In genomic region chr5:141359790-141360426, GRCh38 we compare ENCODE assay signal across 8 cellular contexts. TPM values are rescaled to one million over a fixed set of nuclear protein-coding genes. Genes with fewer than 3 reads are reported as not detected.
DNase-seq lines count a peak whose midpoint lies in the region; FAIRE-seq and TF ChIP-seq lines count a peak whose summit lies in the region.

PCDHGB2 (plus strand) TSS chr5:141359994; CDS start chr5:141360136, 142 bp downstream.

- FAIRE-seq in G401.6 (lab: Jason Lieb, UNC): peak; percentile 47
- FAIRE-seq in H1 (lab: Jason Lieb, UNC): peak; percentile 78

- no peak for TF ChIP-seq EP300 in H1 (IDR thresholded peaks at IDR 0.05; ENCODE audit: borderline replicate concordance in 1 of 2, low read depth in 2 of 2, low read length in 2 of 2)

- H4K20me1 ChIP-seq in PC-9 (ENCODE audit: insufficient read depth) (no peaks in the 10 kb centered on the region), H1 (replicated peaks in 1 of 2; ENCODE audit: control insufficient read depth in 1 of 2, insufficient read depth in 2 of 2, low read length in 2 of 2) (no peaks in the 10 kb centered on the region), hepatocyte (ENCODE audit: insufficient read depth, poor library complexity, severe bottlenecking) (no peaks in the 10 kb centered on the region)

- peak; percentile 14 for DNase-seq in HEK293T (ENCODE audit: extremely low spot score)
- no peak for DNase-seq in PC-9
- DNase-seq in H1 (ENCODE audit: low read depth in 1 of 2, low spot score in 2 of 2): no peak
- DNase-seq in neural crest cell (ENCODE audit: low read depth, low spot score): no peak
- no peak for DNase-seq in NCI-H1048 (lab: John Stamatoyannopoulos, UW)
- no peak for DNase-seq in hepatocyte (ENCODE audit: low spot score)
- DNase-seq in NCI-H187 (lab: John Stamatoyannopoulos, UW): no peak

- H3K4me1 ChIP-seq in PC-9 (replicated peaks; ENCODE audit: insufficient read depth) (no peaks in the 10 kb centered on the region), H1 (replicated peaks in 1 of 4; ENCODE audit: control insufficient read depth in 3 of 4, insufficient read depth in 4 of 4, low read length in 3 of 4) (peaks cover 0 to 3% (median under 1%) of the 10 kb centered on the region in 4 experiments; a peak in 1 of 7 replicates), hepatocyte (ENCODE audit: insufficient read depth) (no peaks in the 10 kb centered on the region)

- H3K56ac ChIP-seq in H1 (replicated peaks; ENCODE audit: insufficient read length, low read depth, low read length): no peak within 1 kb of the TSS

- intact Hi-C loops in PC-9 (cut with micrococcal nuclease; ENCODE audit: unreplicated experiment): no loop called here

- peaks cover 47% of the 10 kb centered on the region for H3K36me3 Mint-ChIP-seq in neural crest cell (ENCODE audit: low read depth)

- H3K23me2 ChIP-seq in H1 (ENCODE audit: low read depth, low read length): no peaks in the 10 kb centered on the region

- no peaks in the 10 kb centered on the region for H3K27me3 Mint-ChIP-seq in neural crest cell (ENCODE audit: low read depth)

- H3K4me3 ChIP-seq in PC-9 (no peak within 1 kb of the TSS; the same call in 1 of the 2 replicates), H1 (ENCODE audit: extremely low read depth in 1 of 4, insufficient read depth in 2 of 4, low read depth in 3 of 4, low read length in 4 of 4) (peak within 1 kb of the TSS in 1 of 4 experiments; percentile 33; a peak in 1 of 8 replicates), hepatocyte (no peak within 1 kb of the TSS)

- peak within 1 kb of the TSS; percentile 52 for H3K4me2 ChIP-seq in PC-9
- H3K4me2 ChIP-seq in H1 (ENCODE audit: insufficient read depth in 1 of 2, low read depth in 2 of 2, low read length in 2 of 2): peak within 1 kb of the TSS in 1 of 2 experiments; percentile 53; a peak in 2 of 4 replicates
- H3K4me2 ChIP-seq in hepatocyte: no peak within 1 kb of the TSS

- no peak within 1 kb of the TSS for H3K27ac Mint-ChIP-seq in neural crest cell (ENCODE audit: unreplicated experiment)

- no peak within 1 kb of the TSS for H3K14ac ChIP-seq in H1 (ENCODE audit: insufficient read length)

- TF ChIP-seq POLR2A in H1 (IDR thresholded peaks at IDR 0.05; ENCODE audit: control extremely low read depth in 1 of 2, low read depth in 2 of 2, low read length in 2 of 2): no peak

- H3K27ac ChIP-seq in PC-9: no peak within 1 kb of the TSS
- no peak within 1 kb of the TSS for H3K27ac ChIP-seq in H1 (ENCODE audit: low read depth, low read length)
- no peak within 1 kb of the TSS for H3K27ac ChIP-seq in hepatocyte

- 0 out of 2 replicates have a peak within 1 kb of the TSS, but pooled peaks have one; percentile 65 for H2BK12ac ChIP-seq in H1 (ENCODE audit: low read depth, low read length)

- H3K9me2 ChIP-seq in PC-9 (ENCODE audit: insufficient read depth) (no peaks in the 10 kb centered on the region), hepatocyte (replicated peaks; ENCODE audit: insufficient read depth) (no peaks in the 10 kb centered on the region)

- no peak within 1 kb of the TSS for H3K4ac ChIP-seq in H1 (replicated peaks; ENCODE audit: insufficient read length, low read depth, low read length)

- H4K91ac ChIP-seq in H1 (replicated peaks; ENCODE audit: insufficient read length, low read length): no peak within 1 kb of the TSS

- H2BK20ac ChIP-seq in H1 (ENCODE audit: low read length): no peak within 1 kb of the TSS

- H2BK120ac ChIP-seq in H1 (replicated peaks; ENCODE audit: low read depth, low read length): no peak within 1 kb of the TSS

- TF ChIP-seq RAD21 in H1 (IDR thresholded peaks at IDR 0.05 in 1 of 2, conservative IDR thresholded peaks at IDR 0.05 in 1 of 2; ENCODE audit: low read depth in 2 of 2, low read length in 2 of 2): peak; percentile 78 to 82

- H3K4me3 Mint-ChIP-seq in neural crest cell: no peak within 1 kb of the TSS

- H3K9me3 ChIP-seq in PC-9 (ENCODE audit: insufficient read depth, low read depth) (peaks cover 7% of the 10 kb centered on the region; the same call in 1 of the 2 replicates), H1 (ENCODE audit: insufficient read depth in 2 of 2, low read depth in 1 of 2, low read length in 1 of 2) (peaks cover 40 to 54% of the 10 kb centered on the region in 2 experiments), hepatocyte (ENCODE audit: low read depth) (peaks cover 5% of the 10 kb centered on the region)

- H3K9me3 Mint-ChIP-seq in neural crest cell: peaks cover 19% of the 10 kb centered on the region

- H3K18ac ChIP-seq in H1 (ENCODE audit: extremely low read depth, low read length): no peak within 1 kb of the TSS

- H3K4me1 Mint-ChIP-seq in neural crest cell: no peaks in the 10 kb centered on the region

- H3K79me2 ChIP-seq in PC-9 (ENCODE audit: low read depth) (no peaks in the 10 kb centered on the region), H1 (ENCODE audit: control insufficient read depth in 1 of 2, insufficient read depth in 2 of 2, low read length in 2 of 2) (no peaks in the 10 kb centered on the region), hepatocyte (no peaks in the 10 kb centered on the region)

- H4K8ac ChIP-seq in H1 (ENCODE audit: extremely low read depth, insufficient read depth, low read length): peak within 1 kb of the TSS; percentile 88; the same call in 1 of the 2 replicates

- no peak within 1 kb of the TSS for H2AK5ac ChIP-seq in H1 (ENCODE audit: low read depth, low read length)

- BruUV-seq in PC-9 (replicated peaks; lab: Mats Ljungman, UMichigan): no TSS peak

- 80% methylated on average over 24 of the region's 24 CpGs; no CpG with 5 or more reads in 1 of the 2 experiments for WGBS in H1 (ENCODE audit: extremely low coverage in 1 of 2, insufficient coverage in 1 of 2, insufficient read length in 1 of 2, insufficient replicate concordance in 2 of 2, low coverage in 1 of 2, low lambda C conversion rate in 2 of 2, missing lambda C conversion rate in 1 of 2), 2 experiments
- WGBS in hepatocyte (ENCODE audit: low lambda C conversion rate, missing lambda C conversion rate): 80% methylated on average over 24 of the region's 24 CpGs

- TF ChIP-seq CTCF in PC-9 (conservative IDR thresholded peaks at IDR 0.05) (peak; percentile 63), H1 (IDR thresholded peaks at IDR 0.05; ENCODE audit: control extremely low read depth in 1 of 3, insufficient read depth in 1 of 3, low read depth in 1 of 3, low read length in 3 of 3) (peak in 2 of 3 experiments; percentile 60 to 74; a peak in 3 of 4 replicates), neural crest cell (conservative IDR thresholded peaks at IDR 0.05) (peak; percentile 31), hepatocyte (IDR thresholded peaks at IDR 0.05; ENCODE audit: poor library complexity) (no peak)

- H2BK5ac ChIP-seq in H1 (ENCODE audit: low read depth, low read length): no peak within 1 kb of the TSS

- no peaks in the 10 kb centered on the region for H3F3A ChIP-seq in PC-9 (ENCODE audit: insufficient read depth, low read depth)

- peaks cover 14% of the 10 kb centered on the region for H3K27me3 ChIP-seq in PC-9 (ENCODE audit: insufficient read depth, low read depth)
- no peaks in the 10 kb centered on the region for H3K27me3 ChIP-seq in H1 (replicated peaks in 1 of 4; ENCODE audit: control insufficient read depth in 3 of 4, extremely low read depth in 1 of 4, insufficient read depth in 3 of 4, low read length in 3 of 4)
- H3K27me3 ChIP-seq in hepatocyte: no peaks in the 10 kb centered on the region

- H2BK15ac ChIP-seq in H1 (ENCODE audit: low read length): no peak within 1 kb of the TSS

- H2AFZ ChIP-seq in PC-9 (peak within 1 kb of the TSS; percentile 66), H1 (ENCODE audit: low read length) (peak within 1 kb of the TSS; percentile 81; the same call in 1 of the 2 replicates), hepatocyte (no peak within 1 kb of the TSS)

- no peak within 1 kb of the TSS for H3K23ac ChIP-seq in H1 (ENCODE audit: insufficient read length)

- no peak within 1 kb of the TSS for H4K5ac ChIP-seq in H1 (ENCODE audit: insufficient read length, low read depth, low read length)

- POLR2A ChIA-PET in HEK293T (lab: Yijun Ruan, JAX): no interaction called here
- POLR2A ChIA-PET in PC-9 (lab: Charles Lee; ENCODE audit: unreplicated experiment): no interaction called here
- POLR2A ChIA-PET in H1 (lab: Charles Lee; ENCODE audit: partially characterized antibody): interaction anchor here (1.1 kb wide), 1 partner anchor 48 kb away, joined by 3 read pairs; no protein-coding TSS in a partner anchor

- CTCF ChIA-PET in HEK293T (lab: Yijun Ruan, JAX) (interaction anchor here (0.6 to 0.9 kb wide), 2 partner anchors 153 to 204 kb away, joined by 4 to 5 read pairs; no protein-coding TSS in a partner anchor), PC-9 (lab: Charles Lee) (interaction anchor here (1.3 kb wide), 1 partner anchor 40 kb away, joined by 4 read pairs; the partner anchor contains the start of gene TAF7), H1 (lab: Charles Lee; ENCODE audit: partially characterized antibody) (interaction anchor here (0.6 to 3.4 kb wide), 35 partner anchors 8 to 204 kb away, joined by 3 to 20 read pairs (median 4); partner anchors contain the start of genes PCDHB14, PCDHB15, PCDHB16 and PCDHGA10)

- H3K9ac ChIP-seq in H1 (replicated peaks in 1 of 4; ENCODE audit: extremely low read depth in 1 of 4, low read depth in 3 of 4, low read length in 3 of 4): no peak within 1 kb of the TSS

- H3K36me3 ChIP-seq in PC-9 (ENCODE audit: low read depth) (no peaks in the 10 kb centered on the region), H1 (ENCODE audit: control insufficient read depth in 2 of 4, insufficient read depth in 4 of 4, low read length in 3 of 4) (peaks cover 0 to 10% (median 2%) of the 10 kb centered on the region in 4 experiments; a peak in 4 of 8 replicates), hepatocyte (replicated peaks; ENCODE audit: insufficient read depth, low read depth) (no peaks in the 10 kb centered on the region)

- H3K79me1 ChIP-seq in H1 (ENCODE audit: low read depth, low read length): no peaks in the 10 kb centered on the region

TF ChIP-seq in HEK293T, 16 proteins besides CTCF, POLR2A, EP300 and RAD21 (continues in another document):
- TF ChIP-seq FOXA1 (IDR thresholded peaks at IDR 0.05): no peak
- TF ChIP-seq LEF1 (IDR thresholded peaks at IDR 0.05; ENCODE audit: borderline replicate concordance): no peak

TF ChIP-seq in H1, 55 proteins besides CTCF, POLR2A, EP300 and RAD21 (continues in another document):
- TF ChIP-seq TBP (IDR thresholded peaks at IDR 0.05; ENCODE audit: low read depth, low read length) (no peak), POU5F1 (IDR thresholded peaks at IDR 0.05; ENCODE audit: low read depth, low read length) (no peak)

RNA-seq across cellular contexts. Expression of gene PCDHGB2, which starts in this region (rescaled TPM):
- total RNA-seq in PC-9 (2021) (0.28 and 0.33 TPM in 2 replicates), neural crest cell (1.3 and 1.5 TPM in 2 replicates), hepatocyte (0.20 and 0.33 TPM in 2 replicates)
- 2.8 and 2.9 TPM in 2 replicates for total RNA-seq in H1 (2021; fragmentation: NEBNext Ultra II Directional; extraction: Animal tissue kit (Norgen Biotek cat#: 25700))
- polyA plus RNA-seq in H1 (2011; rRNA removed) (1.9 TPM in 2 replicates), hepatocyte (not detected in 2 replicates)
- polyA plus RNA-seq in H1 (2011; cell fraction: cytosol; rRNA removed): 1.6 TPM
- 10.1 TPM for polyA plus RNA-seq in H1 (2011; cell fraction: nucleus; rRNA removed)
- polyA plus RNA-seq in H1 (2012, experiment 1 of 2): 1.2 to 1.8 TPM (median 1.5 TPM) in 4 replicates
- polyA plus RNA-seq in H1 (2012, experiment 2 of 2): 0.45 TPM
- polyA plus RNA-seq in H1 (2013, experiment 1 of 2): 2.7 TPM
- polyA plus RNA-seq in H1 (2013, experiment 2 of 2): 2.1 TPM
- 8.4 and 13.9 TPM in 2 replicates for polyA minus RNA-seq in H1 (2011; rRNA and poly(A)+ RNA removed)
- 2.4 TPM for polyA minus RNA-seq in H1 (2011; cell fraction: cytosol; rRNA and poly(A)+ RNA removed)
- 41.5 TPM for polyA minus RNA-seq in H1 (2011; cell fraction: nucleus; rRNA and poly(A)+ RNA removed)
